In genomic region chr2:11773747-11774536, GRCh38 we compare ENCODE assay signal across 1 cellular context.
TF ChIP-seq lines count a peak whose summit lies in the region.

No MANE protein-coding gene starts in this region.

TF ChIP-seq in K562, 482 proteins besides CTCF, POLR2A, EP300 and RAD21:
- no peak for TF ChIP-seq JUN (IDR thresholded peaks at IDR 0.05; ENCODE audit: borderline replicate concordance, low read depth, low read length)
- TF ChIP-seq JUN (CRISPR knock-in tag; IDR thresholded peaks at IDR 0.05; ENCODE audit: borderline replicate concordance) = no peak
- no peak for TF ChIP-seq E2F8 (IDR thresholded peaks at IDR 0.05; ENCODE audit: low read depth, partially characterized antibody)
- TF ChIP-seq MECOM (CRISPR knock-in tag; IDR thresholded peaks at IDR 0.05) = no peak
- TF ChIP-seq ZSCAN29 (IDR thresholded peaks at IDR 0.05) = no peak
- no peak for TF ChIP-seq PHTF2 (CRISPR knock-in tag; IDR thresholded peaks at IDR 0.05)
- TF ChIP-seq ZNF146 (CRISPR knock-in tag; IDR thresholded peaks at IDR 0.05; ENCODE audit: unreplicated experiment) = no peak
- no peak for TF ChIP-seq ZNF695 (CRISPR knock-in tag; IDR thresholded peaks at IDR 0.05)
- TF ChIP-seq SMAD2 (IDR thresholded peaks at IDR 0.05; ENCODE audit: low read depth, low read length) = no peak
- no peak for TF ChIP-seq NUFIP1 (IDR thresholded peaks at IDR 0.05; ENCODE audit: partially characterized antibody)
- TF ChIP-seq CBX3 (IDR thresholded peaks at IDR 0.05; ENCODE audit: borderline replicate concordance in 1 of 2, low read length in 2 of 2) = no peak
- TF ChIP-seq BRD9 (IDR thresholded peaks at IDR 0.05; ENCODE audit: low read depth, partially characterized antibody) = no peak
- no peak for TF ChIP-seq ZNF778 (CRISPR knock-in tag; IDR thresholded peaks at IDR 0.05)
- TF ChIP-seq TFAM (CRISPR knock-in tag; conservative IDR thresholded peaks at IDR 0.05) = no peak
- no peak for TF ChIP-seq MNT (conservative IDR thresholded peaks at IDR 0.05)
- TF ChIP-seq ZNF224 (CRISPR knock-in tag; IDR thresholded peaks at IDR 0.05) = no peak
TF ChIP-seq in K562: peak in this region for 0.
